In genomic region chr1:55474168-55474786, GRCh38 we compare ENCODE assay signal across 15 cellular contexts.
DNase-seq lines count a peak whose midpoint lies in the region; ATAC-seq and TF ChIP-seq lines count a peak whose summit lies in the region.
"Had no signal": no experiment of that assay in that cellular context is flagged by ENCODE, and none has a peak within 500 bp of the region (broad histone marks: within the 10 kb centered on the region; RNA-seq: fewer than 3 reads in every experiment).

No MANE protein-coding gene starts in this region.

- no peaks in the 10 kb centered on the region for H3K36me3 Mint-ChIP-seq in activated naive CD8-positive, alpha-beta T cell treated with anti-CD3 and anti-CD28 coated beads, Interleukin-2, amount 50 U/mL, for 24 hours (ENCODE audit: low read depth)
- no peaks in the 10 kb centered on the region for H3K36me3 Mint-ChIP-seq in endodermal cell (ENCODE audit: low read depth)
- H3K36me3 Mint-ChIP-seq: activated naive CD4-positive, alpha-beta T cell treated with anti-CD3 and anti-CD28 coated beads, Interleukin-2, amount 50 U/mL, for 72 hours; stimulated activated memory B cell treated with anti-CD40 and anti-IgM and Interleukin-4, amounts not matched to agents 10 μg/mL and 1 μg/mL and 100 μg/mL, for 72 hours had no signal

- WGBS in endodermal cell (ENCODE audit: insufficient coverage in 1 of 2, insufficient read length in 1 of 2), 2 experiments, result 100% methylated on average over 1 of the region's 1 CpG; no CpG with 5 or more reads in 1 of the 2 experiments

- peaks cover 12% of the 10 kb centered on the region for H3K27me3 Mint-ChIP-seq in activated naive CD8-positive, alpha-beta T cell treated with anti-CD3 and anti-CD28 coated beads, Interleukin-2, amount 50 U/mL, for 24 hours
- H3K27me3 Mint-ChIP-seq in endodermal cell (ENCODE audit: insufficient read depth), result peaks cover 52% of the 10 kb centered on the region

- no peak for ATAC-seq in activated naive CD8-positive, alpha-beta T cell treated with anti-CD3 and anti-CD28 coated beads, Interleukin-2, amount 50 U/mL, for 24 hours
- ATAC-seq: activated naive CD4-positive, alpha-beta T cell treated with anti-CD3 and anti-CD28 coated beads, Interleukin-2, amount 50 U/mL, for 72 hours; stimulated activated memory B cell treated with anti-CD40 and anti-IgM and Interleukin-4, amounts not matched to agents 10 μg/mL and 1 μg/mL and 100 μg/mL, for 72 hours had no signal

- no peak overlapping the region for H3K4me3 ChIP-seq in NB4 (ENCODE audit: low read depth, low read length)
- H3K4me3 ChIP-seq in astrocyte of the spinal cord (ENCODE audit: low read depth, low read length), result no peak overlapping the region
- H3K4me3 ChIP-seq in endodermal cell (ENCODE audit: low read length), result no peak overlapping the region
- H3K4me3 ChIP-seq: BLaER1 had no signal

- H3K4me1 Mint-ChIP-seq in activated naive CD8-positive, alpha-beta T cell treated with anti-CD3 and anti-CD28 coated beads, Interleukin-2, amount 50 U/mL, for 24 hours, result no peaks in the 10 kb centered on the region
- peaks cover 13% of the 10 kb centered on the region for H3K4me1 Mint-ChIP-seq in endodermal cell
- H3K4me1 Mint-ChIP-seq: stimulated activated memory B cell treated with anti-CD40 and anti-IgM and Interleukin-4, amounts not matched to agents 10 μg/mL and 1 μg/mL and 100 μg/mL, for 72 hours had no signal

- TF ChIP-seq CTCF in NB4 (IDR thresholded peaks at IDR 0.05; ENCODE audit: low read depth, low read length), result no peak
- no peak for TF ChIP-seq CTCF in astrocyte of the spinal cord (IDR thresholded peaks at IDR 0.05; ENCODE audit: low read depth, low read length)
- TF ChIP-seq CTCF in endodermal cell (conservative IDR thresholded peaks at IDR 0.05), result no peak

- no peak for TF ChIP-seq POLR2A in NB4 (IDR thresholded peaks at IDR 0.05; ENCODE audit: extremely low read depth, insufficient read length)

- H3K4me1 ChIP-seq in endodermal cell (ENCODE audit: control insufficient read depth, insufficient read depth, low read length), result peaks cover 2% of the 10 kb centered on the region

- H3K9me3 Mint-ChIP-seq in activated naive CD8-positive, alpha-beta T cell treated with anti-CD3 and anti-CD28 coated beads, Interleukin-2, amount 50 U/mL, for 24 hours, result no peaks in the 10 kb centered on the region
- H3K9me3 Mint-ChIP-seq in endodermal cell, result no peaks in the 10 kb centered on the region
- H3K9me3 Mint-ChIP-seq: activated naive CD4-positive, alpha-beta T cell treated with anti-CD3 and anti-CD28 coated beads, Interleukin-2, amount 50 U/mL, for 72 hours; stimulated activated memory B cell treated with anti-CD40 and anti-IgM and Interleukin-4, amounts not matched to agents 10 μg/mL and 1 μg/mL and 100 μg/mL, for 72 hours had no signal

- no peaks in the 10 kb centered on the region for H3K9me3 ChIP-seq in endodermal cell (ENCODE audit: control insufficient read depth, low read length)
- H3K9me3 ChIP-seq: BLaER1 had no signal

- peak; percentile 68 for DNase-seq in CMK (ENCODE audit: low read depth)
- DNase-seq in NB4 (ENCODE audit: low read depth), result peak; percentile 37
- DNase-seq in astrocyte of the spinal cord (ENCODE audit: low read depth, low spot score), result peak; percentile 33
- peak; percentile 29 for DNase-seq in kidney tubule cell (ENCODE audit: low spot score)
- DNase-seq in activated naive CD8-positive, alpha-beta T cell treated with anti-CD3 and anti-CD28 coated beads, Interleukin-2, amount 50 U/mL, for 24 hours, result no peak
- no peak for DNase-seq in NCI-H510A (lab: John Stamatoyannopoulos, UW)
- DNase-seq in NCI-H82 treated with DMSO at 0.1 percent for 48 hours (lab: John Stamatoyannopoulos, UW; ENCODE audit: unreplicated experiment), result no peak
- DNase-seq in endodermal cell, result no peak
- DNase-seq: retina; RPMI8226; stimulated activated CD4-positive, alpha-beta T cell treated with anti-CD3 and anti-CD28 coated beads, Interleukin-4, amount 100 ng/mL, for 1 hour; T1000 had no signal

- no peaks in the 10 kb centered on the region for H3K36me3 ChIP-seq in endodermal cell (ENCODE audit: control insufficient read depth, insufficient read depth, low read length)
- H3K36me3 ChIP-seq: BLaER1 had no signal

- no peak overlapping the region for H3K27ac Mint-ChIP-seq in activated naive CD8-positive, alpha-beta T cell treated with anti-CD3 and anti-CD28 coated beads, Interleukin-2, amount 50 U/mL, for 24 hours
- no peak overlapping the region for H3K27ac Mint-ChIP-seq in endodermal cell
- H3K27ac Mint-ChIP-seq: activated naive CD4-positive, alpha-beta T cell treated with anti-CD3 and anti-CD28 coated beads, Interleukin-2, amount 50 U/mL, for 72 hours; stimulated activated memory B cell treated with anti-CD40 and anti-IgM and Interleukin-4, amounts not matched to agents 10 μg/mL and 1 μg/mL and 100 μg/mL, for 72 hours had no signal

- in situ Hi-C loops in astrocyte of the spinal cord (cut with HindIII; ENCODE audit: low sequenced_read_pairs), result no loop called here

- H3K9ac ChIP-seq in endodermal cell (ENCODE audit: extremely low read depth, low read length, poor library complexity, severe bottlenecking), result no peak overlapping the region
- H3K9ac ChIP-seq: BLaER1 had no signal

- peaks cover 48% of the 10 kb centered on the region for H3K27me3 ChIP-seq in endodermal cell (ENCODE audit: control insufficient read depth, insufficient read depth, low read length, poor library complexity, severe bottlenecking)
- H3K27me3 ChIP-seq: BLaER1 had no signal

- H3K4me3 Mint-ChIP-seq in activated naive CD8-positive, alpha-beta T cell treated with anti-CD3 and anti-CD28 coated beads, Interleukin-2, amount 50 U/mL, for 24 hours, result no peak overlapping the region
- H3K4me3 Mint-ChIP-seq in endodermal cell, result no peak overlapping the region
- H3K4me3 Mint-ChIP-seq: stimulated activated memory B cell treated with anti-CD40 and anti-IgM and Interleukin-4, amounts not matched to agents 10 μg/mL and 1 μg/mL and 100 μg/mL, for 72 hours had no signal

- H3K27ac ChIP-seq in endodermal cell (ENCODE audit: low read depth, low read length), result no peak overlapping the region
- H3K27ac ChIP-seq: BLaER1 had no signal

Comparison
In these comparisons a context has a peak if more than half of its experiments do, and no peak if none do; other contexts are left out.
1. DNase-seq: peak in CMK (single experiment), NB4 (single experiment), astrocyte of the spinal cord (single experiment) and kidney tubule cell (single experiment); none in activated naive CD8-positive, alpha-beta T cell treated with anti-CD3 and anti-CD28 coated beads, Interleukin-2, amount 50 U/mL, for 24 hours (single experiment), NCI-H510A (single experiment), NCI-H82 treated with DMSO at 0.1 percent for 48 hours (single experiment) and endodermal cell (single experiment).